In genomic region chr1:99728494-99729235, GRCh38 we compare ENCODE assay signal across 8 cellular contexts. TPM values are rescaled to one million over a fixed set of nuclear protein-coding genes. Genes with fewer than 3 reads are reported as not detected.
DNase-seq lines count a peak whose midpoint lies in the region; ATAC-seq and TF ChIP-seq lines count a peak whose summit lies in the region.

No MANE protein-coding gene starts in this region.

- CTCF ChIA-PET in Panc1 (lab: Charles Lee) = no interaction called here

- TF ChIP-seq EP300 in gastroesophageal sphincter (IDR thresholded peaks at IDR 0.05) = no peak

- intact Hi-C loops in Panc1 (cut with micrococcal nuclease; ENCODE audit: unreplicated experiment) = no loop called here
- intact Hi-C loops in activated T-helper 2 cell treated with anti-CD3 and anti-CD28 coated beads, Interferon-gamma antibody, Interleukin-2, Interleukin-4, amounts not matched to agents 10 μg/mL and 5 μg/mL and 100 μg/mL, durations not matched to agents 14 hours and 24 hours and 36 hours (cut with micrococcal nuclease) = no loop called here

- H3K4me1 Mint-ChIP-seq in type B pancreatic cell (ENCODE audit: unreplicated experiment) = peaks cover 11% of the 10 kb centered on the region
- H3K4me1 Mint-ChIP-seq in activated T-helper 2 cell treated with anti-CD3 and anti-CD28 coated beads, Interferon-gamma antibody, Interleukin-2, Interleukin-4, amounts not matched to agents 10 μg/mL and 5 μg/mL and 100 μg/mL, durations not matched to agents 14 hours and 24 hours and 36 hours (ENCODE audit: low read depth) = no peaks in the 10 kb centered on the region

- H3K27ac Mint-ChIP-seq in type B pancreatic cell = no peak overlapping the region
- no peak overlapping the region for H3K27ac Mint-ChIP-seq in activated T-helper 2 cell treated with anti-CD3 and anti-CD28 coated beads, Interferon-gamma antibody, Interleukin-2, Interleukin-4, amounts not matched to agents 10 μg/mL and 5 μg/mL and 100 μg/mL, durations not matched to agents 14 hours and 24 hours and 36 hours

- H3K27me3 ChIP-seq in Panc1 (ENCODE audit: control insufficient read depth, insufficient read depth, low read length) (no peaks in the 10 kb centered on the region), gastroesophageal sphincter (no peaks in the 10 kb centered on the region)

- no peaks in the 10 kb centered on the region for H3K27me3 Mint-ChIP-seq in type B pancreatic cell
- no peaks in the 10 kb centered on the region for H3K27me3 Mint-ChIP-seq in activated T-helper 2 cell treated with anti-CD3 and anti-CD28 coated beads, Interferon-gamma antibody, Interleukin-2, Interleukin-4, amounts not matched to agents 10 μg/mL and 5 μg/mL and 100 μg/mL, durations not matched to agents 14 hours and 24 hours and 36 hours (ENCODE audit: low read depth)

- H3K4me1 ChIP-seq in Panc1 (ENCODE audit: control insufficient read depth, insufficient read depth, low read length) = no peaks in the 10 kb centered on the region
- H3K4me1 ChIP-seq in gastroesophageal sphincter = no peaks in the 10 kb centered on the region

- no peaks in the 10 kb centered on the region for H3K9me3 Mint-ChIP-seq in type B pancreatic cell
- H3K9me3 Mint-ChIP-seq in activated T-helper 2 cell treated with anti-CD3 and anti-CD28 coated beads, Interferon-gamma antibody, Interleukin-2, Interleukin-4, amounts not matched to agents 10 μg/mL and 5 μg/mL and 100 μg/mL, durations not matched to agents 14 hours and 24 hours and 36 hours = no peaks in the 10 kb centered on the region

- H3K27ac ChIP-seq in C4-2B (no peak overlapping the region), Panc1 (ENCODE audit: low read length) (no peak overlapping the region), gastroesophageal sphincter (peak overlapping the region in 1 of 4 donors; percentile 21)

- BruUV-seq in Panc1 (replicated peaks; lab: Mats Ljungman, UMichigan) = no TSS peak

- no peak for ATAC-seq in Panc1
- no peak for ATAC-seq in gastroesophageal sphincter

- H3K36me3 Mint-ChIP-seq in type B pancreatic cell = no peaks in the 10 kb centered on the region
- H3K36me3 Mint-ChIP-seq in activated T-helper 2 cell treated with anti-CD3 and anti-CD28 coated beads, Interferon-gamma antibody, Interleukin-2, Interleukin-4, amounts not matched to agents 10 μg/mL and 5 μg/mL and 100 μg/mL, durations not matched to agents 14 hours and 24 hours and 36 hours (ENCODE audit: low read depth) = no peaks in the 10 kb centered on the region

- no peak overlapping the region for H3K4me3 Mint-ChIP-seq in type B pancreatic cell
- H3K4me3 Mint-ChIP-seq in activated T-helper 2 cell treated with anti-CD3 and anti-CD28 coated beads, Interferon-gamma antibody, Interleukin-2, Interleukin-4, amounts not matched to agents 10 μg/mL and 5 μg/mL and 100 μg/mL, durations not matched to agents 14 hours and 24 hours and 36 hours (ENCODE audit: low read depth) = no peak overlapping the region

- POLR2A ChIA-PET in Panc1 (lab: Charles Lee) = no interaction called here

- 70 to 72% methylated on average over 3 to 4 of the region's 4 CpGs for WGBS in gastroesophageal sphincter (ENCODE audit: low coverage in 1 of 2), 2 donors

- peak; percentile 70 for TF ChIP-seq CTCF in C4-2B (conservative IDR thresholded peaks at IDR 0.05)
- peak; percentile 40 for TF ChIP-seq CTCF in Panc1 (IDR thresholded peaks at IDR 0.05)
- peak; percentile 4 to 31 (median 22) for TF ChIP-seq CTCF in gastroesophageal sphincter (IDR thresholded peaks at IDR 0.05)
- peak; percentile 74 for TF ChIP-seq CTCF in type B pancreatic cell (conservative IDR thresholded peaks at IDR 0.05)

- DNase-seq in H4 (ENCODE audit: low spot score) (peak; percentile 32), Panc1 (ENCODE audit: low read depth, low spot score) (no peak), type B pancreatic cell (ENCODE audit: extremely low spot score, unreplicated experiment) (no peak), NCI-H1436 (lab: John Stamatoyannopoulos, UW) (no peak), RPMI8226 (no peak)
- no peak for DNase-seq in activated T-helper 2 cell treated with anti-CD3 and anti-CD28 coated beads, Interferon-gamma antibody, Interleukin-2, Interleukin-4, amounts not matched to agents 10 μg/mL and 5 μg/mL and 100 μg/mL, durations not matched to agents 14 hours and 24 hours and 36 hours (ENCODE audit: low spot score)

- in situ Hi-C loops in Panc1 (cut with HindIII; ENCODE audit: low pct_unique_long_range_greater_than_20kb, low sequenced_read_pairs) = no loop called here

- H3K9me3 ChIP-seq in Panc1 (ENCODE audit: control insufficient read depth, insufficient read depth, low read depth, low read length) (no peaks in the 10 kb centered on the region), gastroesophageal sphincter (no peaks in the 10 kb centered on the region)

- H3K36me3 ChIP-seq in Panc1 (ENCODE audit: control insufficient read depth, insufficient read depth, low read length) (no peaks in the 10 kb centered on the region), gastroesophageal sphincter (no peaks in the 10 kb centered on the region)

- TF ChIP-seq POLR2A in gastroesophageal sphincter (IDR thresholded peaks at IDR 0.05) = no peak

- H3K4me3 ChIP-seq in Panc1 (ENCODE audit: low read depth in 2 of 2, low read length in 2 of 2) (no peak overlapping the region), gastroesophageal sphincter (no peak overlapping the region)

RNA-seq across cellular contexts. Expression of gene FRRS1, which starts 37.8 kb away (rescaled TPM):
- total RNA-seq in H4 (2014; rRNA removed; shearing (Covaris generic)) = 13.1 and 18.6 TPM in 2 replicates
- 1.2 TPM for total RNA-seq in Panc1 (2021; ENCODE audit: unreplicated experiment)
- polyA plus RNA-seq in Panc1 (2012; ENCODE audit: insufficient read length) = 0.15 TPM
- total RNA-seq in gastroesophageal sphincter = 1 to 10 TPM; 2.5 to 5.3 (median 3.1) TPM
- total RNA-seq in type B pancreatic cell (ENCODE audit: low replicate concordance) = 6.4 and 10.8 TPM in 2 replicates
- total RNA-seq in activated T-helper 2 cell treated with anti-CD3 and anti-CD28 coated beads, Interferon-gamma antibody, Interleukin-2, Interleukin-4, amounts not matched to agents 10 μg/mL and 5 μg/mL and 100 μg/mL, durations not matched to agents 14 hours and 24 hours and 36 hours = 0.85 and 1.2 TPM in 2 replicates

Comparison
In these comparisons a context has a peak if more than half of its experiments do, and no peak if none do; other contexts are left out.
1. CTCF ChIP-seq: peak in every context shown above with its lines; median percentile 74 in type B pancreatic cell; 70 in C4-2B; 40 in Panc1; 22 in gastroesophageal sphincter.